1 cellular context compared by ENCODE assay signal in genomic region chr16:12728471-12728870, GRCh38.
TF ChIP-seq lines count a peak whose summit lies in the region.

No MANE protein-coding gene starts in this region.

TF ChIP-seq in GM23338, 12 proteins besides CTCF, POLR2A, EP300 and RAD21 (continued from another document):
- TF ChIP-seq ETS1 (IDR thresholded peaks at IDR 0.05) (no peak), ZNF462 (CRISPR knock-in tag; IDR thresholded peaks at IDR 0.05) (no peak)
